Comparison of ENCODE assay signal across 2 cellular contexts in the genomic region with DNA sequence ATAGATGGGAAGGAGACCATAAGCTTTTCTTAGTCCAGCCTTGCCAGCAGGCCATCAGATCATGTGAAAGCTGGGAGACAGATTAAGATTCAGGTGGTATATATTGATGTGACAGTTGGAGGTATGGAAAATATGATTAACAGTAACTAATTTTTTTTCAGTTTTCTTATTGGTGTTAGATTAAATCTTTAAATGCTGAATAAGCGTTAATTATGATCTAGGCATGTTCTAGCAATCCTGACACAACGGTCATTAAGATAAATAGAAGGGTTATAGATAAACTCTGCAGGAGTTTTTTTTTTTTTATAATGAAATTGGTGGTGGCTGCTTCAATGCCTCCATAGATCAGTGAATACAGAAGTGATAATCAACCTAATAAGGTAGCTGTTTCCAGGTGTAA.
TF ChIP-seq lines count a peak whose summit lies in the region.

No MANE protein-coding gene starts in this region.

TF ChIP-seq in HepG2, 621 proteins besides CTCF, POLR2A, EP300 and RAD21:
- TF ChIP-seq ZNF792 (CRISPR knock-in tag; IDR thresholded peaks at IDR 0.05) (no peak), SNRNP70 (IDR thresholded peaks at IDR 0.05; ENCODE audit: low read depth, low read length) (no peak), ZNF546 (CRISPR knock-in tag; conservative IDR thresholded peaks at IDR 0.05) (no peak), MAFK (conservative IDR thresholded peaks at IDR 0.05 in 1 of 2, IDR thresholded peaks at IDR 0.05 in 1 of 2; ENCODE audit: low read length in 2 of 2) (peak; percentile 72 to 87), MAFF (IDR thresholded peaks at IDR 0.05; ENCODE audit: low read depth, low read length) (peak; percentile 76)
- TF ChIP-seq, protein P1, sequence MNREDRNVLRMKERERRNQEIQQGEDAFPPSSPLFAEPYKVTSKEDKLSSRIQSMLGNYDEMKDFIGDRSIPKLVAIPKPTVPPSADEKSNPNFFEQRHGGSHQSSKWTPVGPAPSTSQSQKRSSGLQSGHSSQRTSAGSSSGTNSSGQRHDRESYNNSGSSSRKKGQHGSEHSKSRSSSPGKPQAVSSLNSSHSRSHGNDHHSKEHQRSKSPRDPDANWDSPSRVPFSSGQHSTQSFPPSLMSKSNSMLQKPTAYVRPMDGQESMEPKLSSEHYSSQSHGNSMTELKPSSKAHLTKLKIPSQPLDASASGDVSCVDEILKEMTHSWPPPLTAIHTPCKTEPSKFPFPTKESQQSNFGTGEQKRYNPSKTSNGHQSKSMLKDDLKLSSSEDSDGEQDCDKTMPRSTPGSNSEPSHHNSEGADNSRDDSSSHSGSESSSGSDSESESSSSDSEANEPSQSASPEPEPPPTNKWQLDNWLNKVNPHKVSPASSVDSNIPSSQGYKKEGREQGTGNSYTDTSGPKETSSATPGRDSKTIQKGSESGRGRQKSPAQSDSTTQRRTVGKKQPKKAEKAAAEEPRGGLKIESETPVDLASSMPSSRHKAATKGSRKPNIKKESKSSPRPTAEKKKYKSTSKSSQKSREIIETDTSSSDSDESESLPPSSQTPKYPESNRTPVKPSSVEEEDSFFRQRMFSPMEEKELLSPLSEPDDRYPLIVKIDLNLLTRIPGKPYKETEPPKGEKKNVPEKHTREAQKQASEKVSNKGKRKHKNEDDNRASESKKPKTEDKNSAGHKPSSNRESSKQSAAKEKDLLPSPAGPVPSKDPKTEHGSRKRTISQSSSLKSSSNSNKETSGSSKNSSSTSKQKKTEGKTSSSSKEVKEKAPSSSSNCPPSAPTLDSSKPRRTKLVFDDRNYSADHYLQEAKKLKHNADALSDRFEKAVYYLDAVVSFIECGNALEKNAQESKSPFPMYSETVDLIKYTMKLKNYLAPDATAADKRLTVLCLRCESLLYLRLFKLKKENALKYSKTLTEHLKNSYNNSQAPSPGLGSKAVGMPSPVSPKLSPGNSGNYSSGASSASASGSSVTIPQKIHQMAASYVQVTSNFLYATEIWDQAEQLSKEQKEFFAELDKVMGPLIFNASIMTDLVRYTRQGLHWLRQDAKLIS (CRISPR knock-in tag; IDR thresholded peaks at IDR 0.05) = no peak

TF ChIP-seq in K562, 482 proteins besides CTCF, POLR2A, EP300 and RAD21:
- TF ChIP-seq MAFF (IDR thresholded peaks at IDR 0.05; ENCODE audit: low read length) (peak; percentile 38; the same call in 1 of the 2 replicates), ZNF316 (IDR thresholded peaks at IDR 0.05) (peak; percentile 34; the same call in 1 of the 2 replicates), ARID1B (IDR thresholded peaks at IDR 0.05) (no peak), MAFG (tag; conservative IDR thresholded peaks at IDR 0.05) (peak; percentile 32; the same call in 1 of the 2 replicates)
TF ChIP-seq in K562: peak in this region for 3.
